In genomic region chr17:6752068-6752909, GRCh38 we compare ENCODE assay signal across 8 cellular contexts. TPM values are rescaled to one million over a fixed set of nuclear protein-coding genes. Genes with fewer than 3 reads are reported as not detected.
DNase-seq lines count a peak whose midpoint lies in the region; ATAC-seq and TF ChIP-seq lines count a peak whose summit lies in the region.

No MANE protein-coding gene starts in this region.

- 44% methylated on average over 7 of the region's 7 CpGs for WGBS in esophagus muscularis mucosa

- peaks cover 13% of the 10 kb centered on the region for H3K27me3 Mint-ChIP-seq in nephron (ENCODE audit: low read depth)

- intact Hi-C loops in esophagus muscularis mucosa (cut with DNase I), result no loop called here

- peaks cover 10% of the 10 kb centered on the region for H3K4me1 Mint-ChIP-seq in nephron

- DNase-seq in H4 (ENCODE audit: low spot score) (peak; percentile 95), SKM-1 (lab: John Stamatoyannopoulos, UW; ENCODE audit: unreplicated experiment) (peak; percentile 20), esophagus muscularis mucosa (ENCODE audit: extremely low spot score) (no peak), DMS153 treated with DMSO at 0.1 percent for 48 hours (lab: John Stamatoyannopoulos, UW; ENCODE audit: unreplicated experiment) (no peak), NCI-H1694 (lab: John Stamatoyannopoulos, UW) (no peak)

- no peaks in the 10 kb centered on the region for H3K9me3 ChIP-seq in esophagus muscularis mucosa

- H3K36me3 Mint-ChIP-seq in nephron (ENCODE audit: low read depth), result no peaks in the 10 kb centered on the region

- TF ChIP-seq POLR2A in esophagus muscularis mucosa (IDR thresholded peaks at IDR 0.05; ENCODE audit: low read depth), result no peak

- peak overlapping the region; percentile 59 to 78 (median 72) for H3K27ac ChIP-seq in esophagus muscularis mucosa (replicated peaks in 1 of 4)

- H3K4me1 ChIP-seq in esophagus muscularis mucosa, result peaks cover 24 to 49% (median 44%) of the 10 kb centered on the region in 4 donors

- H3K9me3 Mint-ChIP-seq in nephron, result no peaks in the 10 kb centered on the region

- no peak for TF ChIP-seq CTCF in esophagus muscularis mucosa (IDR thresholded peaks at IDR 0.05)
- no peak for TF ChIP-seq CTCF in nephron (IDR thresholded peaks at IDR 0.05; ENCODE audit: unreplicated experiment in 3 of 3)

- H3K27ac Mint-ChIP-seq in nephron, result peak overlapping the region; percentile 48 to 82 (median 48)

- H3K27me3 ChIP-seq in esophagus muscularis mucosa, result no peaks in the 10 kb centered on the region

- ATAC-seq in HG03196 (IDR thresholded peaks at IDR 0.05; ENCODE audit: unreplicated experiment) (no peak), HG02981 (IDR thresholded peaks at IDR 0.05; ENCODE audit: unreplicated experiment) (no peak)

- no peak for TF ChIP-seq EP300 in esophagus muscularis mucosa (IDR thresholded peaks at IDR 0.05)

- H3K4me3 Mint-ChIP-seq in nephron, result no peak overlapping the region

- H3K4me3 ChIP-seq in esophagus muscularis mucosa, result no peak overlapping the region

- H3K36me3 ChIP-seq in esophagus muscularis mucosa, result no peaks in the 10 kb centered on the region

RNA-seq across cellular contexts. Expression of gene XAF1, which starts 3.6 kb away (rescaled TPM):
- 33.0 and 44.8 TPM in 2 replicates for total RNA-seq in H4 (2014; rRNA removed; shearing (Covaris generic))
- total RNA-seq in esophagus muscularis mucosa, result 10 to 100 TPM; 11.1 to 35.3 (median 15.9) TPM

RNA-seq across cellular contexts. Expression of gene FBXO39, which starts 23.7 kb away (rescaled TPM):
- total RNA-seq in H4 (2014; rRNA removed; shearing (Covaris generic)), result 0.06 TPM in 1 of 2 replicates, not detected in the other
- under 1 TPM in 2 of 4 donors, not detected in 2; 0.33 to 0.83 TPM for total RNA-seq in esophagus muscularis mucosa

RNA-seq across cellular contexts. Expression of gene SLC13A5, which starts 39.1 kb away (rescaled TPM):
- not detected in 2 replicates for total RNA-seq in H4 (2014; rRNA removed; shearing (Covaris generic))
- total RNA-seq in esophagus muscularis mucosa, result under 1 TPM in 1 of 4 donors, not detected in 3; 0.34 TPM

Comparison
In these comparisons a context has a peak if more than half of its experiments do, and no peak if none do; other contexts are left out.
1. DNase-seq: peak in H4 (single experiment) and SKM-1 (single experiment); none in esophagus muscularis mucosa (single experiment), DMS153 treated with DMSO at 0.1 percent for 48 hours (single experiment) and NCI-H1694 (single experiment).